Comparison of ENCODE assay signal across 1 cellular context in genomic region chr6:36920049-36920448, GRCh38.
TF ChIP-seq lines count a peak whose summit lies in the region.

No MANE protein-coding gene starts in this region.

TF ChIP-seq in HCT116, 20 proteins besides CTCF, POLR2A, EP300 and RAD21 (continued from another document):
- no peak for TF ChIP-seq REST (IDR thresholded peaks at IDR 0.05; ENCODE audit: low read depth)
- no peak for TF ChIP-seq EZH2 (IDR thresholded peaks at IDR 0.05)
